Comparison of ENCODE assay signal across 8 cellular contexts in the genomic region with DNA sequence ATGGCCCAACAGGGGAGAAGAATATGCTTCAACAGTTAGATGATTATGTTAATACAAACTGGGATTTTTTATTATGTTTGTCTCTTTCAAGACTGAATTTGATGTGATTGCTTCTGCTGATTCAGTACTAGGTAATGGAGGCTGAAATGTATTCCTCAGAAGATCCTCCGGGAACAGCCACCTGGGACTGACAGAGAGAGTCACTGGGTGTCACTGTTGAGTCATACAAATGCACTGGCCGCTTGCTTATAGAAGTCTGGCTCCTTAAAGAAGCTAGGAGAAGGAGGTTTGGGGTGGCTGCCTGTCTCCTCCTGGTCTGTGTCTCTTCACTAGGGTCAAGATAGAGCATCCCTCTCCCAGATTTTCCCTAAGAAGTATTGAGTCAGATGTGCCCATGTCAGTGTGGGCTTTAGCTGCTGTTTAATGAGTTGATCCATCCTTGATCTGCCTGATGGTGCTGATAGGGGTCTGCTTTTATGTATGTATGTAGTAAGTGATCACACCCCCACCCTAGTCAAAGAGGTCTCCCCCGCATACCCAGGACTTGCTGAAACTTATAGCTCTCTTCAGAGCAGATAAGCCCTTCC.
DNase-seq lines count a peak whose midpoint lies in the region; ATAC-seq, FAIRE-seq and TF ChIP-seq lines count a peak whose summit lies in the region.

No MANE protein-coding gene starts in this region.

- peaks cover 2% of the 10 kb centered on the region for H3K9me3 Mint-ChIP-seq in activated naive CD8-positive, alpha-beta T cell treated with anti-CD3 and anti-CD28 coated beads for 36 hours

- no peak overlapping the region for H3K4me3 Mint-ChIP-seq in activated naive CD8-positive, alpha-beta T cell treated with anti-CD3 and anti-CD28 coated beads for 36 hours

- intact Hi-C loops in mucosa of descending colon (cut with DNase I, micrococcal nuclease) = no loop called here

- H3K4me1 ChIP-seq in mucosa of descending colon (ENCODE audit: low read depth) = no peaks in the 10 kb centered on the region

- no peak overlapping the region for H3K27ac Mint-ChIP-seq in activated naive CD8-positive, alpha-beta T cell treated with anti-CD3 and anti-CD28 coated beads for 36 hours

- FAIRE-seq in GM12891 (lab: Jason Lieb, UNC) = no peak

- no peaks in the 10 kb centered on the region for H3K27me3 Mint-ChIP-seq in activated naive CD8-positive, alpha-beta T cell treated with anti-CD3 and anti-CD28 coated beads for 36 hours

- no peak overlapping the region for H3K4me3 ChIP-seq in cardiac fibroblast (replicated peaks in 1 of 2; ENCODE audit: low read depth in 2 of 2, low read length in 2 of 2)
- H3K4me3 ChIP-seq in mucosa of descending colon = no peak overlapping the region

- no peaks in the 10 kb centered on the region for H3K36me3 ChIP-seq in mucosa of descending colon (ENCODE audit: low read depth)

- no peaks in the 10 kb centered on the region for H3K36me3 Mint-ChIP-seq in activated naive CD8-positive, alpha-beta T cell treated with anti-CD3 and anti-CD28 coated beads for 36 hours

- no peak for TF ChIP-seq POLR2A in GM12891 (IDR thresholded peaks at IDR 0.05; ENCODE audit: low read depth, low read length)

- no peaks in the 10 kb centered on the region for H3K9me3 ChIP-seq in mucosa of descending colon

- peak; percentile 37 for TF ChIP-seq CTCF in cardiac fibroblast (IDR thresholded peaks at IDR 0.05; ENCODE audit: low read depth, low read length)
- no peak for TF ChIP-seq CTCF in mucosa of descending colon (IDR thresholded peaks at IDR 0.05)

- H3K4me1 Mint-ChIP-seq in activated naive CD8-positive, alpha-beta T cell treated with anti-CD3 and anti-CD28 coated beads for 36 hours = no peaks in the 10 kb centered on the region

- ATAC-seq in mucosa of descending colon (peak; percentile 35), HG03196 (IDR thresholded peaks at IDR 0.05; ENCODE audit: unreplicated experiment) (no peak), GM21737 (IDR thresholded peaks at IDR 0.05; ENCODE audit: unreplicated experiment) (no peak)

- DNase-seq in GM12891 (ENCODE audit: insufficient read length, low spot score) = peak; percentile 0
- DNase-seq in NCI-H2171 treated with DMSO at 0.1 percent for 48 hours (lab: John Stamatoyannopoulos, UW) = peak; percentile 74
- DNase-seq in cardiac fibroblast (ENCODE audit: low read depth in 2 of 2) = peak; percentile 5 to 78
- peak in 1 of 3 donors; percentile 6 for DNase-seq in mucosa of descending colon
- DNase-seq in activated CD4-positive, alpha-beta T cell treated with anti-CD3 and anti-CD28 coated beads, Interleukin-2, amount 50 U/mL, for 48 hours = no peak
- DNase-seq in activated naive CD8-positive, alpha-beta T cell treated with anti-CD3 and anti-CD28 coated beads for 36 hours = no peak

TF ChIP-seq in GM12891, 5 proteins besides CTCF, POLR2A, EP300 and RAD21:
- TF ChIP-seq TAF1 (IDR thresholded peaks at IDR 0.05; ENCODE audit: low read depth, low read length) = no peak
- TF ChIP-seq SPI1 (IDR thresholded peaks at IDR 0.05; ENCODE audit: low read depth, low read length) = no peak
- no peak for TF ChIP-seq POLR2AphosphoS5 (IDR thresholded peaks at IDR 0.05; ENCODE audit: low read depth, low read length)
- no peak for TF ChIP-seq PAX5 (IDR thresholded peaks at IDR 0.05; ENCODE audit: insufficient read depth, low read length, severe bottlenecking)
- no peak for TF ChIP-seq POU2F2 (IDR thresholded peaks at IDR 0.05; ENCODE audit: low read depth, low read length)

Comparison
In these comparisons a context has a peak if more than half of its experiments do, and no peak if none do; other contexts are left out.
1. DNase-seq: peak in GM12891 (single experiment), NCI-H2171 treated with DMSO at 0.1 percent for 48 hours (single experiment) and cardiac fibroblast (2 of 2); none in activated CD4-positive, alpha-beta T cell treated with anti-CD3 and anti-CD28 coated beads, Interleukin-2, amount 50 U/mL, for 48 hours (0 of 2) and activated naive CD8-positive, alpha-beta T cell treated with anti-CD3 and anti-CD28 coated beads for 36 hours (single experiment).